15 cellular contexts compared by ENCODE assay signal in genomic region chr19:2210987-2211740, GRCh38. TPM values are rescaled to one million over a fixed set of nuclear protein-coding genes. Genes with fewer than 3 reads are reported as not detected.
"Had no signal": no experiment of that assay in that cellular context is flagged by ENCODE, and none has a peak within 500 bp of the region (broad histone marks: within the 10 kb centered on the region; RNA-seq: fewer than 3 reads in every experiment).

No MANE protein-coding gene starts in this region.

- ATAC-seq: pancreas had no signal

- H3K9me3 Mint-ChIP-seq: neural crest cell had no signal

- H3K4me1 ChIP-seq: pancreas had no signal

- H3K4me1 Mint-ChIP-seq: neural crest cell had no signal

- H3K9me3 ChIP-seq: esophagus muscularis mucosa, pancreas had no signal

- H3K27me3 ChIP-seq: esophagus muscularis mucosa, pancreas had no signal

- DNase-seq: activated CD4-positive, alpha-beta T cell treated with anti-CD3 and anti-CD28 coated beads for 48 hours; activated CD8-positive, alpha-beta memory T cell treated with anti-CD3 and anti-CD28 coated beads for 24 hours; activated naive CD4-positive, alpha-beta T cell treated with Interleukin-2 at 50 U/mL for 16 hours; islet precursor cell; midbrain; pancreas; retina; stimulated activated CD4-positive, alpha-beta T cell treated with anti-CD3 and anti-CD28 coated beads, Interleukin-2, amount 100 ng/mL, for 48 hours; stimulated activated naive CD4-positive, alpha-beta T cell treated with Interleukin-2 at 50 U/mL for 16 hours; T-helper 2 cell had no signal

- H3K27ac ChIP-seq: esophagus muscularis mucosa, pancreas had no signal

RNA-seq across cellular contexts. Expression of gene JSRP1, which starts 45.1 kb away (rescaled TPM):
- total RNA-seq: bronchial epithelial cell, cerebellum, dermis microvascular lymphatic vessel endothelial cell, esophagus muscularis mucosa had no signal
